ENCODE assay signal across 28 cellular contexts in the genomic region with DNA sequence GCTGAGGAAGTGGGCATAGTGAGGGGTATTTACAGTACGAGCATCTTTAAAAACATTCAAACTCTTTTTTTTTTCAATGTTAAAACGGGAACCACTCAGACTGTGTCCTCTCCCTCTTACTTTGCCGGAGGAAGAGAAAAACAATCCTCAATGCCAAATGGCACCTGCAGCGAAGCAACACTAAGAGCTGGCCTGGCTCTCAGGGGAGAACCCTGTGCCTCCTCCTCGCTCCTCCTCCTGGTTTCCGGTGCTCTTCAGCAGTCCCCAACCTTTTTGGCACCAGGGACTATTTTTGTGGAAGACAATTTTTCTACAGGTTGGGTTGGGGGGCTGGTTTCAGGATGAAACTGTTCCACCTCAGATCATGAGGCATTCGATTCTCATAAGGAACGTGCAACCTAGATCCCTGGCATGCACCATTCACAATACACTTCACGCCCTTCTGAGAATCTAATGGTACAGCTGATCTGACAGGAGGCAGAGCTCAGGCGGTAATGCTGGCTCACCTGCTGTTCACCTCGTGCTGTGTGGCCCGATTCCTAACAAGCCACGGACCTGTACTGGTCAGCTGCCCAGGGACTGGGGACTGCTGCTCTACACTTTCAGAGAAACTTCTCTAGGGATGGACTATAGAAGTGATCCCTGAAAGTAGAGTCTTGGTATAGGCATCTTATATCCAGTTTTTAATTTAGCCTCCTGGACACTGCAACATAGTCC.
"Had no signal": no experiment of that assay in that cellular context is flagged by ENCODE, and none has a peak within 500 bp of the region (broad histone marks: within the 10 kb centered on the region; RNA-seq: fewer than 3 reads in every experiment).

No MANE protein-coding gene starts in this region.

- H3K27me3 ChIP-seq: ovary, sigmoid colon, upper lobe of right lung had no signal

- H3K36me3 Mint-ChIP-seq: mesothelial cell of epicardium; naive B cell; natural killer cell; stimulated activated memory B cell treated with anti-CD40 and anti-IgM and Interleukin-4, amounts not matched to agents 10 μg/mL and 1 μg/mL and 100 μg/mL, for 72 hours had no signal

- FAIRE-seq: islet of Langerhans, kidney, small intestine, urothelium cell line had no signal

- H3K27ac ChIP-seq: left ventricle myocardium inferior, ovary, prostate gland, sigmoid colon, upper lobe of right lung had no signal

- DNase-seq: hypothalamus; immature natural killer cell; kidney; left colon; left ventricle myocardium inferior; mesendoderm; naive B cell; natural killer cell; nephron progenitor cell; ovary; retina; right cardiac atrium; sigmoid colon; small intestine; stimulated activated CD4-positive, alpha-beta T cell treated with anti-CD3 and anti-CD28 coated beads, Interleukin-1b, Interleukin-23, amount 100 ng/mL, for 48 hours; stimulated activated CD4-positive, alpha-beta T cell treated with anti-CD3 and anti-CD28 coated beads, Interleukin-2, amount 100 ng/mL, for 48 hours; stimulated activated CD4-positive, alpha-beta T cell treated with anti-CD3 and anti-CD28 coated beads, Interleukin-4, amount 100 ng/mL, for 4 hours; stimulated activated CD8-positive, alpha-beta memory T cell treated with anti-CD3 and anti-CD28 coated beads, Interleukin-4, amount 100 ng/mL, for 48 hours; stimulated activated naive CD4-positive, alpha-beta T cell treated with Interleukin-2 at 50 U/mL for 16 hours; stimulated activated naive CD8-positive, alpha-beta T cell treated with anti-CD3 and anti-CD28 coated beads, Interleukin-15, amount 100 ng/mL, for 72 hours; trophoblast cell; upper lobe of right lung had no signal

- H3K9me3 Mint-ChIP-seq: mesothelial cell of epicardium; nephron progenitor cell; stimulated activated memory B cell treated with anti-CD40 and anti-IgM and Interleukin-4, amounts not matched to agents 10 μg/mL and 1 μg/mL and 100 μg/mL, for 72 hours; stimulated activated naive CD8-positive, alpha-beta T cell treated with anti-CD3 and anti-CD28 coated beads, Interleukin-15, amount 100 ng/mL, for 72 hours had no signal

- H3K27ac Mint-ChIP-seq: immature natural killer cell; mesothelial cell of epicardium; naive B cell; natural killer cell; stimulated activated memory B cell treated with anti-CD40 and anti-IgM and Interleukin-4, amounts not matched to agents 10 μg/mL and 1 μg/mL and 100 μg/mL, for 72 hours had no signal

- ATAC-seq: left colon; natural killer cell; right cardiac atrium; stimulated activated memory B cell treated with anti-CD40 and anti-IgM and Interleukin-4, amounts not matched to agents 10 μg/mL and 1 μg/mL and 100 μg/mL, for 72 hours; stimulated activated naive CD8-positive, alpha-beta T cell treated with anti-CD3 and anti-CD28 coated beads, Interleukin-15, amount 100 ng/mL, for 72 hours; upper lobe of right lung had no signal

- H3K4me3 Mint-ChIP-seq: immature natural killer cell; mesothelial cell of epicardium; naive B cell; natural killer cell; nephron progenitor cell; stimulated activated memory B cell treated with anti-CD40 and anti-IgM and Interleukin-4, amounts not matched to agents 10 μg/mL and 1 μg/mL and 100 μg/mL, for 72 hours; stimulated activated naive CD8-positive, alpha-beta T cell treated with anti-CD3 and anti-CD28 coated beads, Interleukin-15, amount 100 ng/mL, for 72 hours had no signal

- H3K36me3 ChIP-seq: left ventricle myocardium inferior, ovary, prostate gland, sigmoid colon, upper lobe of right lung had no signal

- H3K9me3 ChIP-seq: left ventricle myocardium inferior, ovary, prostate gland, sigmoid colon, upper lobe of right lung had no signal

- H3K4me1 Mint-ChIP-seq: immature natural killer cell; naive B cell; natural killer cell; stimulated activated memory B cell treated with anti-CD40 and anti-IgM and Interleukin-4, amounts not matched to agents 10 μg/mL and 1 μg/mL and 100 μg/mL, for 72 hours; stimulated activated naive CD8-positive, alpha-beta T cell treated with anti-CD3 and anti-CD28 coated beads, Interleukin-15, amount 100 ng/mL, for 72 hours had no signal

- H3K4me1 ChIP-seq: left ventricle myocardium inferior, prostate gland, sigmoid colon, upper lobe of right lung had no signal

- H3K4me3 ChIP-seq: left ventricle myocardium inferior, lung, ovary, prostate gland, sigmoid colon, upper lobe of right lung had no signal
